ENCODE assay signal across 11 cellular contexts in genomic region chr20:10636326-10636818, GRCh38. TPM values are rescaled to one million over a fixed set of nuclear protein-coding genes. Genes with fewer than 3 reads are reported as not detected.
A peak's percentile ranks its signal among the peaks of the same experiment; 100 is the strongest.
DNase-seq lines count a peak whose midpoint lies in the region; ATAC-seq, FAIRE-seq and TF ChIP-seq lines count a peak whose summit lies in the region.
"Had no signal": no experiment of that assay in that cellular context is flagged by ENCODE, and none has a peak within 500 bp of the region (broad histone marks: within the 10 kb centered on the region; RNA-seq: fewer than 3 reads in every experiment).

No MANE protein-coding gene starts in this region.

- H3K27me3 Mint-ChIP-seq in natural killer cell (ENCODE audit: low read depth in 2 of 2) (peaks cover 0 to 2% of the 10 kb centered on the region in 2 donors), HFFc6 (ENCODE audit: insufficient read depth) (no peaks in the 10 kb centered on the region)
- H3K27me3 Mint-ChIP-seq: stimulated activated naive CD8-positive, alpha-beta T cell treated with anti-CD3 and anti-CD28 coated beads, Interleukin-15, Interleukin-2, amounts not matched to agents 100 ng/mL and 50 ng/mL, for 24 hours had no signal

- peak overlapping the region; percentile 82 to 99 (median 90) for H3K27ac ChIP-seq in esophagus squamous epithelium
- peak overlapping the region; percentile 40 for H3K27ac ChIP-seq in muscle layer of duodenum (ENCODE audit: low read length)

- TF ChIP-seq CTCF in esophagus squamous epithelium (IDR thresholded peaks at IDR 0.05): no peak
- TF ChIP-seq CTCF in natural killer cell (IDR thresholded peaks at IDR 0.05): no peak
- TF ChIP-seq CTCF in HFFc6 (IDR thresholded peaks at IDR 0.05): no peak

- no peak for ATAC-seq in natural killer cell

- H3K9me3 Mint-ChIP-seq in natural killer cell (no peaks in the 10 kb centered on the region), HFFc6 (no peaks in the 10 kb centered on the region)
- H3K9me3 Mint-ChIP-seq: stimulated activated naive CD8-positive, alpha-beta T cell treated with anti-CD3 and anti-CD28 coated beads, Interleukin-15, Interleukin-2, amounts not matched to agents 100 ng/mL and 50 ng/mL, for 24 hours; T-helper 1 cell treated with Interleukin-12 subunit alpha and Interleukin-12 subunit beta and Interleukin-4 antibody, amounts not matched to agents 30 μg/mL and 1 μg/mL, for 36 hours had no signal

- no peak for FAIRE-seq in urothelium cell line (lab: Jason Lieb, UNC)

- 18 to 47% methylated on average over 5 of the region's 5 CpGs for WGBS in esophagus squamous epithelium, 2 donors

- H3K9ac ChIP-seq in adipocyte (ENCODE audit: low read length): peak overlapping the region; percentile 19

- peak; percentile 29 for DNase-seq in adipocyte (ENCODE audit: low read depth)
- no peak for DNase-seq in esophagus squamous epithelium (lab: John Stamatoyannopoulos, UW)
- DNase-seq in urothelium cell line (ENCODE audit: low spot score): peak; percentile 13
- no peak for DNase-seq in SKM-1 (lab: John Stamatoyannopoulos, UW; ENCODE audit: unreplicated experiment)
- no peak for DNase-seq in natural killer cell
- no peak for DNase-seq in HFFc6
- DNase-seq: cortex of kidney, NCI-H526 had no signal

- H3K36me3 Mint-ChIP-seq in natural killer cell: no peaks in the 10 kb centered on the region
- peaks cover 22% of the 10 kb centered on the region for H3K36me3 Mint-ChIP-seq in HFFc6 (ENCODE audit: low read depth)

- H3K4me3 ChIP-seq in adipocyte (ENCODE audit: low read length) (peak overlapping the region; percentile 21), esophagus squamous epithelium (no peak overlapping the region), muscle layer of duodenum (ENCODE audit: low read depth in 1 of 2, low read length in 2 of 2) (no peak overlapping the region)

- H3K36me3 ChIP-seq in adipocyte (ENCODE audit: control insufficient read depth, insufficient read depth, low read length, severe bottlenecking) (peaks cover 37% of the 10 kb centered on the region), esophagus squamous epithelium (peaks cover 11 to 39% (median 19%) of the 10 kb centered on the region in 3 donors), muscle layer of duodenum (ENCODE audit: control insufficient read depth in 1 of 2, insufficient read depth in 2 of 2, low read length in 2 of 2) (peaks cover 22 to 25% of the 10 kb centered on the region in 2 donors)

- TF ChIP-seq POLR2A in esophagus squamous epithelium (IDR thresholded peaks at IDR 0.05): no peak

- intact Hi-C loops in esophagus squamous epithelium (cut with DNase I) (no loop called here), natural killer cell (cut with micrococcal nuclease) (no loop called here)

- no peaks in the 10 kb centered on the region for H3K27me3 ChIP-seq in adipocyte (replicated peaks; ENCODE audit: control insufficient read depth, insufficient read depth, low read length)
- no peaks in the 10 kb centered on the region for H3K27me3 ChIP-seq in esophagus squamous epithelium
- no peaks in the 10 kb centered on the region for H3K27me3 ChIP-seq in muscle layer of duodenum (ENCODE audit: low read depth, low read length)

- H3K27ac Mint-ChIP-seq in natural killer cell (no peak overlapping the region), HFFc6 (no peak overlapping the region)
- H3K27ac Mint-ChIP-seq: stimulated activated naive CD8-positive, alpha-beta T cell treated with anti-CD3 and anti-CD28 coated beads, Interleukin-15, Interleukin-2, amounts not matched to agents 100 ng/mL and 50 ng/mL, for 24 hours; T-helper 1 cell treated with Interleukin-12 subunit alpha and Interleukin-12 subunit beta and Interleukin-4 antibody, amounts not matched to agents 30 μg/mL and 1 μg/mL, for 36 hours had no signal

- H3K4me1 Mint-ChIP-seq in natural killer cell (no peaks in the 10 kb centered on the region), HFFc6 (ENCODE audit: low read depth) (peaks cover 42% of the 10 kb centered on the region)

- H3K4me1 ChIP-seq in adipocyte (ENCODE audit: control insufficient read depth, insufficient read depth, low read length) (peaks cover 41% of the 10 kb centered on the region), esophagus squamous epithelium (peaks cover 47 to 100% (median 78%) of the 10 kb centered on the region in 3 donors), muscle layer of duodenum (ENCODE audit: control insufficient read depth in 1 of 2, insufficient read depth in 2 of 2, low read length in 2 of 2) (peaks cover 18 to 20% of the 10 kb centered on the region in 2 donors)

- H3K4me3 Mint-ChIP-seq in natural killer cell: no peak overlapping the region
- H3K4me3 Mint-ChIP-seq in HFFc6: no peak overlapping the region
- H3K4me3 Mint-ChIP-seq: stimulated activated naive CD8-positive, alpha-beta T cell treated with anti-CD3 and anti-CD28 coated beads, Interleukin-15, Interleukin-2, amounts not matched to agents 100 ng/mL and 50 ng/mL, for 24 hours; T-helper 1 cell treated with Interleukin-12 subunit alpha and Interleukin-12 subunit beta and Interleukin-4 antibody, amounts not matched to agents 30 μg/mL and 1 μg/mL, for 36 hours had no signal

- H3K9me3 ChIP-seq in adipocyte (ENCODE audit: control insufficient read depth, low read length) (no peaks in the 10 kb centered on the region), esophagus squamous epithelium (no peaks in the 10 kb centered on the region), muscle layer of duodenum (ENCODE audit: control insufficient read depth in 1 of 2, low read length in 2 of 2) (no peaks in the 10 kb centered on the region)

RNA-seq across cellular contexts. Expression of gene JAG1, which starts 37.4 kb away (rescaled TPM):
- total RNA-seq in esophagus squamous epithelium (100 to 1,000 TPM in 3 of 4 donors, 10 to 100 TPM in 1; 89.6 to 182 (median 123) TPM), natural killer cell (10 to 100 TPM in 1 of 3 donors, 1 to 10 TPM in 2; 8.1 to 12.3 (median 8.7) TPM)
- 1 to 10 TPM; 3.0 to 9.3 (median 8.2) TPM for total RNA-seq in HFFc6 (2021; fragmentation: NEBNext Ultra II Directional; extraction: Animal tissue kit (Norgen Biotek cat#: 25700))

Comparison
In these comparisons a context has a peak if more than half of its experiments do, and no peak if none do; other contexts are left out.
1. DNase-seq: peak in adipocyte (single experiment) and urothelium cell line (single experiment); none in esophagus squamous epithelium (single experiment), SKM-1 (single experiment), natural killer cell (single experiment) and HFFc6 (single experiment).
2. RNA of gene JAG1, which starts 37.4 kb away (total RNA-seq): 89.6 to 182 TPM in esophagus squamous epithelium; 8.1 to 12.3 TPM in natural killer cell and 3.0 to 9.3 TPM in HFFc6; every median in the first group is over 4 times any median in the second.